In the genomic region with DNA sequence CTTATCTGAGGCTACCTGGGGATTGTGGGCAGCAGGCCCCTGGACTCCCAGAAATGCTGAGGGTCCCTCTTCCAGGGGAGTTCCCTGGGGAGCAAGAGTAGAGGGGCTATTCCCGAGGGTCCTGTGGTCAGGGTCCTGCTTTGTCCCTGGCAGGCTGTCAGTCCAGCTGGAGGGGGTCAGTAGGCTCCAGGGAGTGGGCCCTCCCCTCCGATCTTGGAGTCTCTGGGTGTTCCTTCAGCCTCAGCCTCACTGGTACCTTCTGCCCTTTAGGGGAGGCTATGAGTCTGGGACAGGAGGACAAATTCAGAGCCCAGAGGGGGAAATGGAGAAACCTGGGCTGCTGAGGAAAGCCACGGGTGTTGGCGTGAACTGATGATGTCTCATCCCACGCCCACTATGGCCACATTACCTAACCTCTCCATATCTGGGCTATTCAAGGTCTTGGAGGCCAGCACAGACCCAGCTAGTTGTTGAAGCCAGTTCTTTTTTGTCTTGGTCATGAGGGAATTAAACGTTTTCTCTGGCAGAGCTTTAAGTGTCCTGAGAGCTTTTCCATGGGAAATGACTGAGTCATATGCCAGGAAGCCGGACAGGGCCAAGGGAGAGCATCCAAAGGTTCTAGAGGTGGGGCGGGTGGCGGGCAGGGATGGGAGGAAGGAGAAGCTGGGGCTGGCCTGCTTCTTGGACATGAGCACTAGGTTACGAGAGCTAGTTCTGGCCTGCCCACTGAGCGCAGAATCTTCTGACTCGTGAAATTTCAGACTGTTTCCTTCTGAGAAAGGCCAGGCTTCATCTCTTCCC, we compare ENCODE assay signal across 1 cellular context.
TF ChIP-seq lines count a peak whose summit lies in the region.

No MANE protein-coding gene starts in this region.

TF ChIP-seq in K562, 482 proteins besides CTCF, POLR2A, EP300 and RAD21:
- TF ChIP-seq TGIF2 (CRISPR knock-in tag; IDR thresholded peaks at IDR 0.05): no peak
- no peak for TF ChIP-seq ZNF274 (IDR thresholded peaks at IDR 0.05; ENCODE audit: borderline replicate concordance, low read depth, low read length)
- TF ChIP-seq, protein P1, sequence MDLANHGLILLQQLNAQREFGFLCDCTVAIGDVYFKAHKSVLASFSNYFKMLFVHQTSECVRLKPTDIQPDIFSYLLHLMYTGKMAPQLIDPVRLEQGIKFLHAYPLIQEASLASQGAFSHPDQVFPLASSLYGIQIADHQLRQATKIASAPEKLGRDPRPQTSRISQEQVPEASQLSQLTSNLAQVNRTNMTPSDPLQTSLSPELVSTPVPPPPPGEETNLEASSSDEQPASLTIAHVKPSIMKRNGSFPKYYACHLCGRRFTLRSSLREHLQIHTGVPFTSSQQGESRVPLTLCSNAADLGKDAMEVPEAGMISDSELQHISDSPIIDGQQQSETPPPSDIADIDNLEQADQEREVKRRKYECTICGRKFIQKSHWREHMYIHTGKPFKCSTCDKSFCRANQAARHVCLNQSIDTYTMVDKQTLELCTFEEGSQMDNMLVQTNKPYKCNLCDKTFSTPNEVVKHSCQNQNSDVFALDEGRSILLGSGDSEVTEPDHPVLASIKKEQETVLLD (IDR thresholded peaks at IDR 0.05): no peak
- TF ChIP-seq, protein P2, sequence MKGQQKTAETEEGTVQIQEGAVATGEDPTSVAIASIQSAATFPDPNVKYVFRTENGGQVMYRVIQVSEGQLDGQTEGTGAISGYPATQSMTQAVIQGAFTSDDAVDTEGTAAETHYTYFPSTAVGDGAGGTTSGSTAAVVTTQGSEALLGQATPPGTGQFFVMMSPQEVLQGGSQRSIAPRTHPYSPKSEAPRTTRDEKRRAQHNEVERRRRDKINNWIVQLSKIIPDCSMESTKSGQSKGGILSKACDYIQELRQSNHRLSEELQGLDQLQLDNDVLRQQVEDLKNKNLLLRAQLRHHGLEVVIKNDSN (CRISPR knock-in tag; IDR thresholded peaks at IDR 0.05): no peak
- no peak for TF ChIP-seq RBFOX2 (IDR thresholded peaks at IDR 0.05; ENCODE audit: low read depth, low read length)
- TF ChIP-seq, protein P3, sequence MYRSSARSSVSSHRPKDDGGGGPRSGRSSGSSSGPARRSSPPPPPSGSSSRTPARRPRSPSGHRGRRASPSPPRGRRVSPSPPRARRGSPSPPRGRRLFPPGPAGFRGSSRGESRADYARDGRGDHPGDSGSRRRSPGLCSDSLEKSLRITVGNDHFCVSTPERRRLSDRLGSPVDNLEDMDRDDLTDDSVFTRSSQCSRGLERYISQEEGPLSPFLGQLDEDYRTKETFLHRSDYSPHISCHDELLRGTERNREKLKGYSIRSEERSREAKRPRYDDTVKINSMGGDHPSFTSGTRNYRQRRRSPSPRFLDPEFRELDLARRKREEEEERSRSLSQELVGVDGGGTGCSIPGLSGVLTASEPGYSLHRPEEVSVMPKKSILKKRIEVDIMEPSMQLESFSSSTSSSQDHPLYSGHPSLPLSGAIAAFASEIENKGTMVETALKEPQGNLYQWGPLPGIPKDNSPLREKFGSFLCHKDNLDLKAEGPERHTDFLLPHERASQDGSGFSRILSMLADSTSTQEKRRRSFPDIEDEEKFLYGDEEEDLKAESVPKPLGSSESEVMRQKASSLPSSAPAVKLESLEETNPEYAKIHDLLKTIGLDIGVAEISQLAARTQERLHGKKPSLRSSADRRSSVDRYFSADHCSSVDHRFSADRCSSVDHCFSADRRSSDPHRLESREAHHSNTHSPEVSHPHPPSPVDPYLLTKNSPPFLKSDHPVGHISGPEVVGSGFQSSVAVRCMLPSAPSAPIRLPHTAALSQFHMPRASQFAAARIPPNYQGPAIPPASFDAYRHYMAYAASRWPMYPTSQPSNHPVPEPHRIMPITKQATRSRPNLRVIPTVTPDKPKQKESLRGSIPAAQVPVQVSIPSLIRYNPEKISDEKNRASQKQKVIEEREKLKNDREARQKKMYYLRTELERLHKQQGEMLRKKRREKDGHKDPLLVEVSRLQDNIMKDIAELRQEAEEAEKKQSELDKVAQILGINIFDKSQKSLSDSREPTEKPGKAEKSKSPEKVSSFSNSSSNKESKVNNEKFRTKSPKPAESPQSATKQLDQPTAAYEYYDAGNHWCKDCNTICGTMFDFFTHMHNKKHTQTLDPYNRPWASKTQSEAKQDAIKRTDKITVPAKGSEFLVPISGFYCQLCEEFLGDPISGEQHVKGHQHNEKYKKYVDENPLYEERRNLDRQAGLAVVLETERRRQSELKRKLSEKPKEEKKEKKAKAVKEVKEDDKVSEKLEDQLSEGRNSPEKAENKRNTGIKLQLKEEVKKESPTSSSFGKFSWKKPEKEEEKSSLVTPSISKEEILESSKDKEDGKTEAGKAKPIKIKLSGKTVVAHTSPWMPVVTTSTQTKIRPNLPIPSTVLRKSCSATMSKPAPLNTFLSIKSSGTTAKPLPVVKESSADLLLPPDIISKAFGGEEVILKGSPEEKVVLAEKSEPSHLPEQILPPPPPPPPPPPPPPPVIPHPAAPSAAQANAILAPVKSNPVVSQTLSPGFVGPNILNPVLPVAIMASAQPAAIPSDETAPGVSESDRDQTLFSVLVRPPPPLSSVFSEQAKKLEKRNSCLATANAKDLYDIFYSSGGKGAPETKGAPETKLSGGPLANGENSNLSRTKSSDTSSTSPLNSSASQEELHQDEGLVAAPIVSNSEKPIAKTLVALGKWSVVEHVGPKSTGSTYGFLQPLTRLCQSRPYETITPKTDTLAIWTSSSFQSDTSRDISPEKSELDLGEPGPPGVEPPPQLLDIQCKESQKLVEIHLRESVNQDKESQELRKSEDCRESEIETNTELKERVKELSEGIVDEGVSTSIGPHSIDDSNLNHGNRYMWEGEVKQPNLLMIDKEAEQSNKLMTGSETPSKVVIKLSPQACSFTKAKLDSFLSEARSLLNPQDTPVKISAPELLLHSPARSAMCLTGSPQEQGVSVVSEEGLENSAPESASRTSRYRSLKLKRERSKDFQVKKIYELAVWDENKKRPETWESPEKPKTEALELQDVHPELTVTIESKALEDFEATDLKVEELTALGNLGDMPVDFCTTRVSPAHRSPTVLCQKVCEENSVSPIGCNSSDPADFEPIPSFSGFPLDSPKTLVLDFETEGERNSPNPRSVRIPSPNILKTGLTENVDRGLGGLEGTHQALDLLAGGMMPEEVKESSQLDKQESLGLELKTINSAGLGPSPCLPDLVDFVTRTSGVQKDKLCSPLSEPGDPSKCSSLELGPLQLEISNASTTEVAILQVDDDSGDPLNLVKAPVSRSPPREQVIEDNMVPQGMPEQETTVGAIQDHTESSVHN (IDR thresholded peaks at IDR 0.05; ENCODE audit: borderline replicate concordance in 1 of 2, low read depth in 1 of 2): no peak
- TF ChIP-seq BDP1 (IDR thresholded peaks at IDR 0.05; ENCODE audit: insufficient read depth, insufficient read length): no peak
- TF ChIP-seq GABPB2 (CRISPR knock-in tag; conservative IDR thresholded peaks at IDR 0.05): no peak
- no peak for TF ChIP-seq OTX1 (CRISPR knock-in tag; IDR thresholded peaks at IDR 0.05)
- no peak for TF ChIP-seq HSF4 (CRISPR knock-in tag; IDR thresholded peaks at IDR 0.05; ENCODE audit: borderline replicate concordance)
- no peak for TF ChIP-seq LARP7 (IDR thresholded peaks at IDR 0.05)
- no peak for TF ChIP-seq MYBL2 (IDR thresholded peaks at IDR 0.05; ENCODE audit: low read depth)
- TF ChIP-seq MYBL2 (CRISPR knock-in tag; IDR thresholded peaks at IDR 0.05; ENCODE audit: borderline replicate concordance): no peak
- TF ChIP-seq ZNF583 (CRISPR knock-in tag; IDR thresholded peaks at IDR 0.05): no peak
- TF ChIP-seq, protein P4, sequence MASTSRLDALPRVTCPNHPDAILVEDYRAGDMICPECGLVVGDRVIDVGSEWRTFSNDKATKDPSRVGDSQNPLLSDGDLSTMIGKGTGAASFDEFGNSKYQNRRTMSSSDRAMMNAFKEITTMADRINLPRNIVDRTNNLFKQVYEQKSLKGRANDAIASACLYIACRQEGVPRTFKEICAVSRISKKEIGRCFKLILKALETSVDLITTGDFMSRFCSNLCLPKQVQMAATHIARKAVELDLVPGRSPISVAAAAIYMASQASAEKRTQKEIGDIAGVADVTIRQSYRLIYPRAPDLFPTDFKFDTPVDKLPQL (IDR thresholded peaks at IDR 0.05; ENCODE audit: extremely low read depth, insufficient read length): no peak
- no peak for TF ChIP-seq ESRRA (IDR thresholded peaks at IDR 0.05; ENCODE audit: borderline replicate concordance, low read depth)
- TF ChIP-seq, protein P5, sequence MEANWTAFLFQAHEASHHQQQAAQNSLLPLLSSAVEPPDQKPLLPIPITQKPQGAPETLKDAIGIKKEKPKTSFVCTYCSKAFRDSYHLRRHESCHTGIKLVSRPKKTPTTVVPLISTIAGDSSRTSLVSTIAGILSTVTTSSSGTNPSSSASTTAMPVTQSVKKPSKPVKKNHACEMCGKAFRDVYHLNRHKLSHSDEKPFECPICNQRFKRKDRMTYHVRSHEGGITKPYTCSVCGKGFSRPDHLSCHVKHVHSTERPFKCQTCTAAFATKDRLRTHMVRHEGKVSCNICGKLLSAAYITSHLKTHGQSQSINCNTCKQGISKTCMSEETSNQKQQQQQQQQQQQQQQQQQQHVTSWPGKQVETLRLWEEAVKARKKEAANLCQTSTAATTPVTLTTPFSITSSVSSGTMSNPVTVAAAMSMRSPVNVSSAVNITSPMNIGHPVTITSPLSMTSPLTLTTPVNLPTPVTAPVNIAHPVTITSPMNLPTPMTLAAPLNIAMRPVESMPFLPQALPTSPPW (CRISPR knock-in tag; IDR thresholded peaks at IDR 0.05): no peak
- TF ChIP-seq ZNF551 (CRISPR knock-in tag; IDR thresholded peaks at IDR 0.05): no peak
- no peak for TF ChIP-seq POLR2B (IDR thresholded peaks at IDR 0.05; ENCODE audit: low read depth, partially characterized antibody)
- no peak for TF ChIP-seq BCOR (IDR thresholded peaks at IDR 0.05)
- TF ChIP-seq ZNF121 (CRISPR knock-in tag; conservative IDR thresholded peaks at IDR 0.05): no peak
